ENCODE assay signal across 1 cellular context in genomic region chr2:12451726-12452125, GRCh38.
TF ChIP-seq lines count a peak whose summit lies in the region.

No MANE protein-coding gene starts in this region.

TF ChIP-seq in K562, 482 proteins besides CTCF, POLR2A, EP300 and RAD21 (continued from another document and continues in another):
- no peak for TF ChIP-seq E2F4 (CRISPR knock-in tag; IDR thresholded peaks at IDR 0.05; ENCODE audit: low read depth)
- TF ChIP-seq BRF2 (IDR thresholded peaks at IDR 0.05; ENCODE audit: borderline replicate concordance, insufficient read depth, insufficient read length) = no peak
- peak; percentile 63 for TF ChIP-seq STAT5A (IDR thresholded peaks at IDR 0.05; ENCODE audit: borderline replicate concordance, low read length)
- TF ChIP-seq RUNX1 (IDR thresholded peaks at IDR 0.05; ENCODE audit: low read depth) = no peak
- TF ChIP-seq ZNF121 (CRISPR knock-in tag; conservative IDR thresholded peaks at IDR 0.05) = no peak
- no peak for TF ChIP-seq ZBED1 (IDR thresholded peaks at IDR 0.05)
- peak in 1 of 2 experiments; percentile 52; a peak in 1 of 3 replicates for TF ChIP-seq CBX3 (IDR thresholded peaks at IDR 0.05; ENCODE audit: borderline replicate concordance in 1 of 2, low read length in 2 of 2)
- TF ChIP-seq ZNF77 (CRISPR knock-in tag; IDR thresholded peaks at IDR 0.05) = no peak
- TF ChIP-seq TCF7 (IDR thresholded peaks at IDR 0.05; ENCODE audit: borderline replicate concordance) = peak; percentile 69; the same call in 1 of the 2 replicates
- peak; percentile 62 for TF ChIP-seq SMARCE1 (IDR thresholded peaks at IDR 0.05)
- TF ChIP-seq HSF4 (CRISPR knock-in tag; IDR thresholded peaks at IDR 0.05; ENCODE audit: borderline replicate concordance) = no peak
- no peak for TF ChIP-seq CBX2 (IDR thresholded peaks at IDR 0.05; ENCODE audit: insufficient read depth, low read length, poor library complexity, severe bottlenecking)
- TF ChIP-seq ZNF444 (CRISPR knock-in tag; IDR thresholded peaks at IDR 0.05) = no peak
- no peak; the same call in 1 of the 2 replicates for TF ChIP-seq HDAC2 (IDR thresholded peaks at IDR 0.05)
- no peak for TF ChIP-seq STAG1 (CRISPR knock-in tag; IDR thresholded peaks at IDR 0.05; ENCODE audit: borderline replicate concordance)
- no peak for TF ChIP-seq SP1 (CRISPR knock-in tag; IDR thresholded peaks at IDR 0.05)
- no peak for TF ChIP-seq ZNF274 (IDR thresholded peaks at IDR 0.05; ENCODE audit: borderline replicate concordance, low read depth, low read length)
- peak; percentile 16; the same call in 1 of the 2 replicates for TF ChIP-seq CEBPB (tag; IDR thresholded peaks at IDR 0.05)
- TF ChIP-seq ZNF445 (CRISPR knock-in tag; IDR thresholded peaks at IDR 0.05; ENCODE audit: low read depth) = no peak
- TF ChIP-seq ZNF316 (IDR thresholded peaks at IDR 0.05) = peak; percentile 31; the same call in 1 of the 2 replicates
- TF ChIP-seq SFPQ (IDR thresholded peaks at IDR 0.05; ENCODE audit: low read depth, low read length) = no peak
- TF ChIP-seq SIRT6 (IDR thresholded peaks at IDR 0.05; ENCODE audit: low read depth, low read length) = no peak
- 0 out of 4 replicates have a peak, but pooled peaks of 1 of the 2 experiments have one; percentile 42 for TF ChIP-seq ZMIZ1 (IDR thresholded peaks at IDR 0.05; ENCODE audit: low read depth in 2 of 2, low read length in 2 of 2)
- peak in 1 of 2 experiments; percentile 24 for TF ChIP-seq NCOA2 (IDR thresholded peaks at IDR 0.05; ENCODE audit: partially characterized antibody in 2 of 2)
- TF ChIP-seq FOXA3 (CRISPR knock-in tag; conservative IDR thresholded peaks at IDR 0.05 in 1 of 2, IDR thresholded peaks at IDR 0.05 in 1 of 2) = 0 out of 4 replicates have a peak, but pooled peaks of 1 of the 2 experiments have one; percentile 16
- peak; percentile 66; the same call in 1 of the 2 replicates for TF ChIP-seq ZNF644 (tag; IDR thresholded peaks at IDR 0.05; ENCODE audit: low read depth)
- TF ChIP-seq ZNF436 (CRISPR knock-in tag; IDR thresholded peaks at IDR 0.05) = no peak
- no peak for TF ChIP-seq NFYB (IDR thresholded peaks at IDR 0.05; ENCODE audit: extremely low read depth, insufficient read length)
- no peak for TF ChIP-seq BRCA1 (IDR thresholded peaks at IDR 0.05)
- no peak for TF ChIP-seq BRCA1 (CRISPR knock-in tag; IDR thresholded peaks at IDR 0.05)
- TF ChIP-seq KDM5B (IDR thresholded peaks at IDR 0.05; ENCODE audit: insufficient replicate concordance, low read depth, low read length) = no peak
- no peak for TF ChIP-seq ATF3 (IDR thresholded peaks at IDR 0.05)
- TF ChIP-seq ATF3 (CRISPR knock-in tag; conservative IDR thresholded peaks at IDR 0.05) = 0 out of 2 replicates have a peak, but pooled peaks have one; percentile 33
- TF ChIP-seq GMEB1 (CRISPR knock-in tag; IDR thresholded peaks at IDR 0.05) = no peak
- no peak for TF ChIP-seq AFF4 (CRISPR knock-in tag; IDR thresholded peaks at IDR 0.05)
- TF ChIP-seq NFE2 (IDR thresholded peaks at IDR 0.05; ENCODE audit: low read depth) = no peak; the same call in 1 of the 2 replicates
- TF ChIP-seq OTX1 (CRISPR knock-in tag; IDR thresholded peaks at IDR 0.05) = no peak
- TF ChIP-seq NCOR1 (IDR thresholded peaks at IDR 0.05) = peak; percentile 90
- TF ChIP-seq CTCFL (IDR thresholded peaks at IDR 0.05; ENCODE audit: borderline replicate concordance, insufficient read depth, low read depth, low read length, poor library complexity, severe bottlenecking) = no peak
- no peak for TF ChIP-seq ZFP91 (CRISPR knock-in tag; IDR thresholded peaks at IDR 0.05)
- no peak for TF ChIP-seq MCM2 (IDR thresholded peaks at IDR 0.05; ENCODE audit: low read depth)
- no peak for TF ChIP-seq ZNF282 (CRISPR knock-in tag; IDR thresholded peaks at IDR 0.05)
- 0 out of 2 replicates have a peak, but pooled peaks have one; percentile 37 for TF ChIP-seq ZBTB2 (IDR thresholded peaks at IDR 0.05)
- no peak for TF ChIP-seq U2AF2 (optimal IDR thresholded peaks at IDR 0.05; ENCODE audit: low read depth, low read length)
- no peak for TF ChIP-seq ZNF23 (CRISPR knock-in tag; IDR thresholded peaks at IDR 0.05)
